In genomic region chr5:128503727-128504126, GRCh38 we compare ENCODE assay signal across 1 cellular context. TPM values are rescaled to one million over a fixed set of nuclear protein-coding genes. Genes with fewer than 3 reads are reported as not detected.
"Had no signal": no experiment of that assay in that cellular context is flagged by ENCODE, and none has a peak within 500 bp of the region (broad histone marks: within the 10 kb centered on the region; RNA-seq: fewer than 3 reads in every experiment).

No MANE protein-coding gene starts in this region.

RNA-seq across cellular contexts. Expression of gene FBN2, which starts 34.3 kb away (rescaled TPM):
- polyA plus RNA-seq: immature natural killer cell had no signal
